Comparison of ENCODE assay signal across 20 cellular contexts in the genomic region with DNA sequence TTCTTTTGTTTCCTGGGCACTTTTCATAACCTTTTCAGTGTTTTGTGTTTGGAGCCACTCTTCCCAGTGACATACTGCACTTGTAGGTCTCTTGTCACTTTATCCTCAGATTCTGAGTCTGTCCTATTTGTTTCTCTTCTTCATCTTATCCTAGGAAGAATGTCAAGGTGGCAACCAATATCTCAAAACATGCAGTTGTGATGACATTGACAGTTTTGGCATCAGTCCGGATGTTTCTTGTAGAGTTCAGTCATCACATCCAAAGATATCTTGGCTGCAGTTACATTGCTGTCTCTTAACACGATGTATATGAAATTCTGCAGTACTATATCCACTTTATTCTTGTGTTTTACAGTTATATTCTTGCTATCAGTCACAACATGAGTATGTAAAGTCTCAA. TPM values are rescaled to one million over a fixed set of nuclear protein-coding genes. Genes with fewer than 3 reads are reported as not detected.
DNase-seq lines count a peak whose midpoint lies in the region; ATAC-seq, FAIRE-seq and TF ChIP-seq lines count a peak whose summit lies in the region.
"Had no signal": no experiment of that assay in that cellular context is flagged by ENCODE, and none has a peak within 500 bp of the region (broad histone marks: within the 10 kb centered on the region; RNA-seq: fewer than 3 reads in every experiment).

No MANE protein-coding gene starts in this region.

- H2AFZ ChIP-seq in HepG2 (ENCODE audit: low read length), result no peak overlapping the region

- TF ChIP-seq POLR2A in HepG2 (IDR thresholded peaks at IDR 0.05; ENCODE audit: insufficient read depth in 1 of 2, low read depth in 2 of 2, low read length in 2 of 2), result no peak

- CTCF ChIA-PET in HepG2 (lab: Yijun Ruan, JAX; ENCODE audit: low intra/inter-chr PET ratio, low total read pairs), result no interaction called here
- CTCF ChIA-PET in activated CD4-positive, alpha-beta memory T cell treated with anti-CD3 and anti-CD28 coated beads for 36 hours (lab: Charles Lee), result interaction anchor here (1.2 to 1.6 kb wide), 3 partner anchors 44 to 94 kb away, joined by 3 to 5 read pairs (median 5); no protein-coding TSS in a partner anchor

- H3K4me1 Mint-ChIP-seq in natural killer cell (peaks cover 61% of the 10 kb centered on the region in 2 donors), type B pancreatic cell (ENCODE audit: unreplicated experiment) (peaks cover 26% of the 10 kb centered on the region)
- H3K4me1 Mint-ChIP-seq in natural killer cell treated with Interleukin-12 subunit alpha and Interleukin-12 subunit beta and Interleukin-15 and Interleukin-18, amount 100 ng/mL, for 72 hours (ENCODE audit: low read depth in 2 of 2), result peaks cover 34 to 38% of the 10 kb centered on the region in 2 donors
- H3K4me1 Mint-ChIP-seq in stimulated activated memory B cell treated with anti-CD40 and anti-IgM and Interleukin-4, amounts not matched to agents 10 μg/mL and 1 μg/mL and 100 μg/mL, for 72 hours, result peaks cover 54% of the 10 kb centered on the region
- H3K4me1 Mint-ChIP-seq in activated CD4-positive, alpha-beta memory T cell treated with anti-CD3 and anti-CD28 coated beads for 36 hours (ENCODE audit: low read depth), result peaks cover 57% of the 10 kb centered on the region

- H3K4me3 Mint-ChIP-seq in natural killer cell, result no peak overlapping the region
- no peak overlapping the region for H3K4me3 Mint-ChIP-seq in natural killer cell treated with Interleukin-12 subunit alpha and Interleukin-12 subunit beta and Interleukin-15 and Interleukin-18, amount 100 ng/mL, for 72 hours
- no peak overlapping the region for H3K4me3 Mint-ChIP-seq in type B pancreatic cell
- no peak overlapping the region for H3K4me3 Mint-ChIP-seq in stimulated activated memory B cell treated with anti-CD40 and anti-IgM and Interleukin-4, amounts not matched to agents 10 μg/mL and 1 μg/mL and 100 μg/mL, for 72 hours
- H3K4me3 Mint-ChIP-seq in activated CD4-positive, alpha-beta memory T cell treated with anti-CD3 and anti-CD28 coated beads for 36 hours, result no peak overlapping the region

- peak overlapping the region; percentile 38; the same call in 1 of the 2 replicates for H3K4me2 ChIP-seq in HepG2 (ENCODE audit: low read depth, low read length)
- H3K4me2 ChIP-seq: KMS-11 had no signal

- intact Hi-C loops in natural killer cell (cut with micrococcal nuclease) (no loop called here), HepG2 (cut with micrococcal nuclease; ENCODE audit: unreplicated experiment) (no loop called here)
- intact Hi-C loops in activated CD4-positive, alpha-beta memory T cell treated with anti-CD3 and anti-CD28 coated beads for 36 hours (cut with micrococcal nuclease), result no loop called here

- DNase-seq in natural killer cell (no peak), HepG2 (ENCODE audit: low spot score) (no peak), type B pancreatic cell (ENCODE audit: extremely low spot score, unreplicated experiment) (no peak)
- no peak for DNase-seq in natural killer cell treated with Interleukin-12 subunit alpha and Interleukin-12 subunit beta and Interleukin-15 and Interleukin-18, amount 100 ng/mL, for 72 hours (ENCODE audit: low spot score)
- no peak for DNase-seq in activated CD4-positive, alpha-beta memory T cell treated with anti-CD3 and anti-CD28 coated beads for 36 hours
- DNase-seq: DMS 273 treated with DMSO at 0.1 percent for 48 hours, GF-D8, GOT3, MG63, NCI-H1092 treated with DMSO at 0.1 percent for 48 hours, NCI-H2107, NCI-H526 treated with DMSO at 0.1 percent for 48 hours, Right ventricle myocardium superior had no signal

- no peaks in the 10 kb centered on the region for H3K9me3 ChIP-seq in HepG2 (ENCODE audit: low read length)
- H3K9me3 ChIP-seq: MG63 had no signal

- H4K20me1 ChIP-seq in HepG2 (ENCODE audit: insufficient read depth, low read length), result peaks cover 85% of the 10 kb centered on the region

- BruUV-seq in HepG2 (replicated peaks; lab: Mats Ljungman, UMichigan), result no TSS peak

- no peak for FAIRE-seq in HepG2 (lab: Jason Lieb, UNC)
- FAIRE-seq: A204.1, RCC 7860 had no signal

- H3K27me3 ChIP-seq in HepG2 (ENCODE audit: control insufficient read depth in 1 of 2, insufficient read depth in 2 of 2, low read length in 2 of 2), result no peaks in the 10 kb centered on the region
- H3K27me3 ChIP-seq: BLaER1 treated with 17β-estradiol and CSF1 and Interleukin-3, amounts not matched to agents 10 nM and 100 nM; MG63 had no signal

- TF ChIP-seq CTCF in natural killer cell (IDR thresholded peaks at IDR 0.05) (no peak), VCaP (conservative IDR thresholded peaks at IDR 0.05) (no peak), HepG2 (CRISPR knock-in tag; IDR thresholded peaks at IDR 0.05) (no peak), type B pancreatic cell (conservative IDR thresholded peaks at IDR 0.05) (no peak)

- no peak overlapping the region for H3K4me3 ChIP-seq in HepG2 (replicated peaks in 1 of 3; ENCODE audit: insufficient read depth in 1 of 3, low read depth in 2 of 3, low read length in 3 of 3)
- H3K4me3 ChIP-seq: BLaER1 treated with 17β-estradiol and CSF1 and Interleukin-3, amounts not matched to agents 10 nM and 100 nM; MG63 had no signal

- peaks cover 96% of the 10 kb centered on the region for H3K4me1 ChIP-seq in HepG2 (ENCODE audit: insufficient read depth, low read length)

- in situ Hi-C loops in HepG2 (cut with HindIII; ENCODE audit: extremely low pct_ligation_motif_present, low pct_unique_long_range_greater_than_20kb), result no loop called here

- H3K27ac Mint-ChIP-seq in natural killer cell, result peak overlapping the region; percentile 47 to 67
- peak overlapping the region in 1 of 2 donors; percentile 29 for H3K27ac Mint-ChIP-seq in natural killer cell treated with Interleukin-12 subunit alpha and Interleukin-12 subunit beta and Interleukin-15 and Interleukin-18, amount 100 ng/mL, for 72 hours
- peak overlapping the region; percentile 34 for H3K27ac Mint-ChIP-seq in type B pancreatic cell
- H3K27ac Mint-ChIP-seq in stimulated activated memory B cell treated with anti-CD40 and anti-IgM and Interleukin-4, amounts not matched to agents 10 μg/mL and 1 μg/mL and 100 μg/mL, for 72 hours, result no peak overlapping the region
- H3K27ac Mint-ChIP-seq in activated CD4-positive, alpha-beta memory T cell treated with anti-CD3 and anti-CD28 coated beads for 36 hours, result no peak overlapping the region

- no peak for TF ChIP-seq RAD21 in HepG2 (CRISPR knock-in tag; IDR thresholded peaks at IDR 0.05)

- POLR2A ChIA-PET in HepG2 (lab: Yijun Ruan, JAX), result interaction anchor here (1.2 kb wide), 1 partner anchor 31 kb away, joined by 3 read pairs; no protein-coding TSS in a partner anchor
- POLR2A ChIA-PET in activated CD4-positive, alpha-beta memory T cell treated with anti-CD3 and anti-CD28 coated beads for 36 hours (lab: Charles Lee), result interaction anchor here (0.6 kb wide), 1 partner anchor 321 kb away, joined by 3 read pairs; no protein-coding TSS in a partner anchor

- 81% methylated on average over 2 of the region's 2 CpGs for WGBS in HepG2 (ENCODE audit: low lambda C conversion rate)

- H3K27me3 Mint-ChIP-seq in natural killer cell (ENCODE audit: low read depth in 2 of 2) (no peaks in the 10 kb centered on the region), type B pancreatic cell (no peaks in the 10 kb centered on the region)
- no peaks in the 10 kb centered on the region for H3K27me3 Mint-ChIP-seq in natural killer cell treated with Interleukin-12 subunit alpha and Interleukin-12 subunit beta and Interleukin-15 and Interleukin-18, amount 100 ng/mL, for 72 hours
- H3K27me3 Mint-ChIP-seq in stimulated activated memory B cell treated with anti-CD40 and anti-IgM and Interleukin-4, amounts not matched to agents 10 μg/mL and 1 μg/mL and 100 μg/mL, for 72 hours, result no peaks in the 10 kb centered on the region
- H3K27me3 Mint-ChIP-seq in activated CD4-positive, alpha-beta memory T cell treated with anti-CD3 and anti-CD28 coated beads for 36 hours, result no peaks in the 10 kb centered on the region

- H3K27ac ChIP-seq in VCaP, result peak overlapping the region; percentile 7; the same call in 1 of the 2 replicates
- peak overlapping the region; percentile 4 for H3K27ac ChIP-seq in HepG2 (ENCODE audit: extremely low read length, insufficient read depth, low read length)
- H3K27ac ChIP-seq: BLaER1 treated with 17β-estradiol and CSF1 and Interleukin-3, amounts not matched to agents 10 nM and 100 nM; KMS-11 had no signal

- no peak for ATAC-seq in natural killer cell
- ATAC-seq in natural killer cell treated with Interleukin-12 subunit alpha and Interleukin-12 subunit beta and Interleukin-15 and Interleukin-18, amount 100 ng/mL, for 72 hours, result no peak
- no peak for ATAC-seq in HepG2
- no peak for ATAC-seq in stimulated activated memory B cell treated with anti-CD40 and anti-IgM and Interleukin-4, amounts not matched to agents 10 μg/mL and 1 μg/mL and 100 μg/mL, for 72 hours
- ATAC-seq in GM19351 (IDR thresholded peaks at IDR 0.05; ENCODE audit: unreplicated experiment), result no peak

- H3K9me3 Mint-ChIP-seq in natural killer cell, result no peaks in the 10 kb centered on the region
- no peaks in the 10 kb centered on the region for H3K9me3 Mint-ChIP-seq in natural killer cell treated with Interleukin-12 subunit alpha and Interleukin-12 subunit beta and Interleukin-15 and Interleukin-18, amount 100 ng/mL, for 72 hours
- no peaks in the 10 kb centered on the region for H3K9me3 Mint-ChIP-seq in type B pancreatic cell
- no peaks in the 10 kb centered on the region for H3K9me3 Mint-ChIP-seq in stimulated activated memory B cell treated with anti-CD40 and anti-IgM and Interleukin-4, amounts not matched to agents 10 μg/mL and 1 μg/mL and 100 μg/mL, for 72 hours
- no peaks in the 10 kb centered on the region for H3K9me3 Mint-ChIP-seq in activated CD4-positive, alpha-beta memory T cell treated with anti-CD3 and anti-CD28 coated beads for 36 hours

- H3K79me2 ChIP-seq in HepG2 (ENCODE audit: insufficient read depth, low read length), result peaks cover 100% of the 10 kb centered on the region

- H3K36me3 Mint-ChIP-seq in natural killer cell, result no peaks in the 10 kb centered on the region
- no peaks in the 10 kb centered on the region for H3K36me3 Mint-ChIP-seq in natural killer cell treated with Interleukin-12 subunit alpha and Interleukin-12 subunit beta and Interleukin-15 and Interleukin-18, amount 100 ng/mL, for 72 hours
- H3K36me3 Mint-ChIP-seq in type B pancreatic cell, result peaks cover 34% of the 10 kb centered on the region
- peaks cover 16% of the 10 kb centered on the region for H3K36me3 Mint-ChIP-seq in stimulated activated memory B cell treated with anti-CD40 and anti-IgM and Interleukin-4, amounts not matched to agents 10 μg/mL and 1 μg/mL and 100 μg/mL, for 72 hours
- peaks cover 7% of the 10 kb centered on the region for H3K36me3 Mint-ChIP-seq in activated CD4-positive, alpha-beta memory T cell treated with anti-CD3 and anti-CD28 coated beads for 36 hours

- no peak overlapping the region for H3K9ac ChIP-seq in HepG2 (ENCODE audit: insufficient read depth, low read depth, low read length)
- H3K9ac ChIP-seq: BLaER1 treated with 17β-estradiol and CSF1 and Interleukin-3, amounts not matched to agents 10 nM and 100 nM; KMS-11 had no signal

- no peak for TF ChIP-seq EP300 in HepG2 (IDR thresholded peaks at IDR 0.05; ENCODE audit: low read depth in 2 of 2, low read length in 2 of 2)
- TF ChIP-seq EP300 in HepG2 (CRISPR knock-in tag; IDR thresholded peaks at IDR 0.05; ENCODE audit: borderline replicate concordance), result no peak

- H3K36me3 ChIP-seq in HepG2 (replicated peaks in 1 of 2; ENCODE audit: control insufficient read depth in 1 of 2, insufficient read depth in 2 of 2, low read length in 2 of 2), result peaks cover 0 to 5% of the 10 kb centered on the region in 2 experiments; a peak in 3 of 5 replicates

RNA-seq across cellular contexts. Expression of gene ADIPOR2, which starts 6.4 kb away (rescaled TPM):
- total RNA-seq in natural killer cell (10 to 100 TPM; 38.6 to 48.3 (median 44.0) TPM), HepG2 (2016; rRNA removed; fragmentation: Illumina TruSeq; extraction: Trizol) (35.2 and 40.8 TPM in 2 replicates), type B pancreatic cell (ENCODE audit: low replicate concordance) (49.2 and 103 TPM in 2 replicates)
- total RNA-seq in natural killer cell treated with Interleukin-12 subunit alpha and Interleukin-12 subunit beta and Interleukin-15 and Interleukin-18, amount 100 ng/mL, for 72 hours, result 10 to 100 TPM; 72.5 to 74.5 TPM
- total RNA-seq in HepG2 (2016; cell fraction: cytosol; rRNA removed; fragmentation: Illumina TruSeq; extraction: Trizol; ENCODE audit: low read depth), result 14.0 and 15.3 TPM in 2 replicates
- 34.6 and 36.8 TPM in 2 replicates for total RNA-seq in HepG2 (2016; cell fraction: insoluble cytoplasmic fraction; rRNA removed; fragmentation: Illumina TruSeq; extraction: Trizol)
- 32.2 and 37.5 TPM in 2 replicates for total RNA-seq in HepG2 (2016; cell fraction: membrane; rRNA removed; fragmentation: Illumina TruSeq; extraction: Trizol)
- 57.1 and 62.9 TPM in 2 replicates for total RNA-seq in HepG2 (2016; cell fraction: nucleus; rRNA removed; fragmentation: Illumina TruSeq; extraction: Trizol)
- 52.2 and 56.5 TPM in 2 replicates for polyA plus RNA-seq in HepG2 (2011; rRNA removed)
- 30.4 and 47.3 TPM in 2 replicates for polyA plus RNA-seq in HepG2 (2011; cell fraction: cytosol; rRNA removed)
- 39.2 and 60.6 TPM in 2 replicates for polyA plus RNA-seq in HepG2 (2011; cell fraction: nucleus; rRNA removed)
- 68.6 and 70.3 TPM in 2 replicates for polyA plus RNA-seq in HepG2 (2012)
- polyA plus RNA-seq in HepG2 (2016; cell fraction: cytosol; fragmentation: Illumina TruSeq; extraction: Trizol; ENCODE audit: low read depth), result 8.2 TPM in 2 replicates
- 42.4 and 47.2 TPM in 2 replicates for polyA plus RNA-seq in HepG2 (2016; cell fraction: insoluble cytoplasmic fraction; fragmentation: Illumina TruSeq; extraction: Trizol; ENCODE audit: low read depth)
- 24.7 and 28.3 TPM in 2 replicates for polyA plus RNA-seq in HepG2 (2016; cell fraction: membrane; fragmentation: Illumina TruSeq; extraction: Trizol; ENCODE audit: low read depth)
- 75.6 and 80.5 TPM in 2 replicates for polyA plus RNA-seq in HepG2 (2016; cell fraction: nucleus; fragmentation: Illumina TruSeq; extraction: Trizol; ENCODE audit: insufficient read depth, low read depth)
- 53.2 and 63.9 TPM in 2 replicates for polyA minus RNA-seq in HepG2 (2011; rRNA and poly(A)+ RNA removed; ENCODE audit: low replicate concordance)
- polyA minus RNA-seq in HepG2 (2011; cell fraction: cytosol; rRNA and poly(A)+ RNA removed), result 37.1 and 43.3 TPM in 2 replicates
- 89.9 and 92.1 TPM in 2 replicates for polyA minus RNA-seq in HepG2 (2011; cell fraction: nucleus; rRNA and poly(A)+ RNA removed)
- total RNA-seq in activated CD4-positive, alpha-beta memory T cell treated with anti-CD3 and anti-CD28 coated beads for 36 hours, result 10 to 100 TPM; 43.8 to 47.3 TPM

Comparison
In these comparisons a context has a peak if more than half of its experiments do, and no peak if none do; other contexts are left out.
1. H3K27ac Mint-ChIP-seq: peak in natural killer cell (2 of 2) and type B pancreatic cell (single experiment); none in stimulated activated memory B cell treated with anti-CD40 and anti-IgM and Interleukin-4, amounts not matched to agents 10 μg/mL and 1 μg/mL and 100 μg/mL, for 72 hours (single experiment) and activated CD4-positive, alpha-beta memory T cell treated with anti-CD3 and anti-CD28 coated beads for 36 hours (single experiment).